17 cellular contexts compared by ENCODE assay signal in genomic region chr6:38349795-38350194, GRCh38.
DNase-seq lines count a peak whose midpoint lies in the region; ATAC-seq and TF ChIP-seq lines count a peak whose summit lies in the region.
"Had no signal": no experiment of that assay in that cellular context is flagged by ENCODE, and none has a peak within 500 bp of the region (broad histone marks: within the 10 kb centered on the region; RNA-seq: fewer than 3 reads in every experiment).

No MANE protein-coding gene starts in this region.

- WGBS in smooth muscle cell (ENCODE audit: low lambda C conversion rate) = 41% methylated on average over 3 of the region's 3 CpGs

- H4K20me1 ChIP-seq in smooth muscle cell (ENCODE audit: low read depth) = no peaks in the 10 kb centered on the region

- H3K36me3 Mint-ChIP-seq in activated CD4-positive, alpha-beta T cell treated with anti-CD3 and anti-CD28 coated beads for 36 hours (ENCODE audit: low read depth) = no peaks in the 10 kb centered on the region

- CTCF ChIA-PET in activated CD4-positive, alpha-beta T cell treated with anti-CD3 and anti-CD28 coated beads for 36 hours (lab: Charles Lee) = no interaction called here

- POLR2A ChIA-PET in activated CD4-positive, alpha-beta T cell treated with anti-CD3 and anti-CD28 coated beads for 36 hours (lab: Charles Lee) = no interaction called here

- in situ Hi-C loops in astrocyte of the cerebellum (cut with HindIII; ENCODE audit: low sequenced_read_pairs) = no loop called here

- H3K4me1 Mint-ChIP-seq in activated CD4-positive, alpha-beta T cell treated with anti-CD3 and anti-CD28 coated beads for 36 hours = peaks cover 3% of the 10 kb centered on the region

- intact Hi-C loops in activated CD4-positive, alpha-beta T cell treated with anti-CD3 and anti-CD28 coated beads for 36 hours (cut with DNase I, micrococcal nuclease) = loop anchor here in 1 of 2 experiments (10.0 kb wide), 1 partner anchor 885 kb away; no protein-coding TSS in a partner anchor

- no peaks in the 10 kb centered on the region for H3K79me2 ChIP-seq in smooth muscle cell (ENCODE audit: low read depth)

- no peaks in the 10 kb centered on the region for H3K9me3 ChIP-seq in smooth muscle cell (replicated peaks; ENCODE audit: low read depth)
- H3K9me3 ChIP-seq: esophagus squamous epithelium had no signal

- ATAC-seq in activated CD4-positive, alpha-beta T cell treated with anti-CD3 and anti-CD28 coated beads for 36 hours = no peak
- ATAC-seq: activated T-cell treated with anti-CD3 and anti-CD28 coated beads, Interleukin-2, amount 50 U/mL, for 4 hours had no signal

- DNase-seq in H4 (ENCODE audit: low spot score) = peak; percentile 38
- peak; percentile 75 for DNase-seq in astrocyte of the cerebellum (ENCODE audit: low read depth)
- peak; percentile 35 for DNase-seq in glomerular visceral epithelial cell (ENCODE audit: extremely low spot score)
- no peak for DNase-seq in smooth muscle cell (lab: John Stamatoyannopoulos, UW; ENCODE audit: unreplicated experiment)
- DNase-seq in T1000 (lab: John Stamatoyannopoulos, UW) = no peak
- DNase-seq in GM10266 (ENCODE audit: extremely low spot score) = no peak
- no peak for DNase-seq in activated CD4-positive, alpha-beta T cell treated with anti-CD3 and anti-CD28 coated beads for 36 hours
- DNase-seq: activated CD4-positive, alpha-beta T cell treated with anti-CD3 and anti-CD28 coated beads, Interleukin-2, amount 50 U/mL, for 4 hours; activated T-cell treated with anti-CD3 and anti-CD28 coated beads, Interleukin-2, amount 50 U/mL, for 4 hours; CD4-positive, alpha-beta T cell; dermis blood vessel endothelial cell; esophagus squamous epithelium; KG1; NCI-H1105 treated with DMSO at 0.1 percent for 48 hours; NK-92 treated with Interleukin-12 subunit alpha and Interleukin-12 subunit beta, amount 100 ng/mL, for 24 hours; SHP77 treated with DMSO at 0.1 percent for 48 hours; stimulated activated naive CD4-positive, alpha-beta T cell had no signal

- H2AFZ ChIP-seq in smooth muscle cell (ENCODE audit: low read depth) = no peak overlapping the region

- H3K4me2 ChIP-seq in smooth muscle cell = peak overlapping the region; percentile 69

- H3K36me3 ChIP-seq in smooth muscle cell (ENCODE audit: low read depth) = no peaks in the 10 kb centered on the region
- H3K36me3 ChIP-seq: esophagus squamous epithelium had no signal

- no peaks in the 10 kb centered on the region for H3F3A ChIP-seq in smooth muscle cell (ENCODE audit: low read depth)

- no peak overlapping the region for H3K4me3 Mint-ChIP-seq in activated CD4-positive, alpha-beta T cell treated with anti-CD3 and anti-CD28 coated beads for 36 hours
- H3K4me3 Mint-ChIP-seq: activated T-cell treated with anti-CD3 and anti-CD28 coated beads, Interleukin-2, amount 50 U/mL, for 4 hours; CD4-positive, alpha-beta T cell had no signal

- H3K9me3 Mint-ChIP-seq in activated CD4-positive, alpha-beta T cell treated with anti-CD3 and anti-CD28 coated beads for 36 hours (ENCODE audit: low read depth) = no peaks in the 10 kb centered on the region
- H3K9me3 Mint-ChIP-seq: activated T-cell treated with anti-CD3 and anti-CD28 coated beads, Interleukin-2, amount 50 U/mL, for 4 hours; CD4-positive, alpha-beta T cell had no signal

- H3K27ac Mint-ChIP-seq in activated CD4-positive, alpha-beta T cell treated with anti-CD3 and anti-CD28 coated beads for 36 hours = no peak overlapping the region
- H3K27ac Mint-ChIP-seq: CD4-positive, alpha-beta T cell had no signal

- H3K27me3 ChIP-seq in smooth muscle cell (ENCODE audit: low read depth) = no peaks in the 10 kb centered on the region
- H3K27me3 ChIP-seq: esophagus squamous epithelium had no signal

- peak overlapping the region; percentile 80 for H3K9ac ChIP-seq in smooth muscle cell (ENCODE audit: low read depth)

- peak overlapping the region; percentile 95 for H3K27ac ChIP-seq in smooth muscle cell (ENCODE audit: low read depth)

- TF ChIP-seq CTCF in astrocyte of the cerebellum (IDR thresholded peaks at IDR 0.05; ENCODE audit: low read depth, low read length, missing control alignments) = no peak
- no peak for TF ChIP-seq CTCF in smooth muscle cell (IDR thresholded peaks at IDR 0.05; ENCODE audit: borderline replicate concordance, insufficient read depth, poor library complexity, severe bottlenecking)
- no peak for TF ChIP-seq CTCF in GM10266 (IDR thresholded peaks at IDR 0.05; ENCODE audit: control insufficient read depth, insufficient read depth, low read depth, missing control alignments)

- peaks cover 18% of the 10 kb centered on the region for H3K4me1 ChIP-seq in smooth muscle cell (ENCODE audit: low read depth)

- H3K4me3 ChIP-seq in astrocyte of the cerebellum (ENCODE audit: low read depth, low read length) (no peak overlapping the region), smooth muscle cell (no peak overlapping the region)
- H3K4me3 ChIP-seq: esophagus squamous epithelium had no signal

- no peaks in the 10 kb centered on the region for H3K27me3 Mint-ChIP-seq in activated CD4-positive, alpha-beta T cell treated with anti-CD3 and anti-CD28 coated beads for 36 hours
- H3K27me3 Mint-ChIP-seq: CD4-positive, alpha-beta T cell had no signal

Comparison
In these comparisons a context has a peak if more than half of its experiments do, and no peak if none do; other contexts are left out.
1. DNase-seq: peak in H4 (single experiment), astrocyte of the cerebellum (single experiment) and glomerular visceral epithelial cell (single experiment); none in smooth muscle cell (single experiment), T1000 (single experiment), GM10266 (single experiment) and activated CD4-positive, alpha-beta T cell treated with anti-CD3 and anti-CD28 coated beads for 36 hours (single experiment).